Comparison of ENCODE assay signal across 12 cellular contexts in the genomic region with DNA sequence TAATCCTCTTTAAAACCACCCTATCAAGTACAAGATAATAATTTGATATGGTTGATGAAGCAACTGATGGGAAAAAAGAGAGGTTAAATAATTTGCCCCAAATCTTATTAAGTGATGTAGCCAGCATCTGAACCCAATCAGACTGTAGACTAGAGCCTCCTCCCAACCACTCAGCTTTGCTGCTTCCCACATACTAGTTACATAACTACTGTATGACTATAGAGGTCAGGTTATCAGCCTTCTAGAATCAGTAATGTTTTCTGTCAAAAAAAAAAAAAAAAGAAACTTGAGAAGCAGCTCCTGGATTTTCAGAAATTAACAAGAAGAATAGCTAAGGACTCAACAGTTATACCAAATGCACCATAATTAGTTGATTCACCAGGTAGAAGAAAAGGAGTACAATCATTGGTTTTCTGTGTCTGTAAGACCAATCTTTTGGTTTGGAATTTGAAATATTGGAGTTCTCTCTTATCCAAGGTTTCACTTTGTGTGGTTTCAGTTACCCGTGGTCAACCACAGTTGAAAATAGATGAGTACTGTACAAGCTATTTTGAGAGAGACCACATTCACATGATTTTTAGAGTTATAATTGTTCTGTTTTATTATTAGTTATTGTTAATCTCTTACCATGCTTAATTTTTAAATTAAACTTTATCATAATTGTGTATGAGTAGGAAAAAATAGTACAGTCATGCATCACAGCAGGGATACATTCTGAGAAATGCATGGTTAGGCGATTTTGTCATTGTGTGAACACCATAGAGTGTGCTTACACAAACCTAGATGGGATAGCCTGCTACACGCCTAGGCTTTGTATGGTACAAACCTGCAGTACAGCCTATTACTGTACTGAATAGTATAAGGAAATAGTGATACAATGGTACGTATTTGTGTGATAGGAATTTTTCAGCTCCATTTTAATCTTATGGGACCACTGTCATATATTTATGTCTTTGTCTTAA.
DNase-seq lines count a peak whose midpoint lies in the region; ATAC-seq and TF ChIP-seq lines count a peak whose summit lies in the region.
"Had no signal": no experiment of that assay in that cellular context is flagged by ENCODE, and none has a peak within 500 bp of the region (broad histone marks: within the 10 kb centered on the region; RNA-seq: fewer than 3 reads in every experiment).

No MANE protein-coding gene starts in this region.

- H3K4me3 ChIP-seq in mesendoderm (ENCODE audit: low read length) (no peak overlapping the region), tibial nerve (no peak overlapping the region)
- H3K4me3 ChIP-seq: coronary artery had no signal

- peaks cover 23% of the 10 kb centered on the region for H3K36me3 Mint-ChIP-seq in activated CD4-positive, alpha-beta memory T cell treated with anti-CD3 and anti-CD28 coated beads for 36 hours

- no peak overlapping the region for H3K4me2 ChIP-seq in mesendoderm (ENCODE audit: low read length)

- H3K9me3 Mint-ChIP-seq in activated CD4-positive, alpha-beta memory T cell treated with anti-CD3 and anti-CD28 coated beads for 36 hours, result no peaks in the 10 kb centered on the region

- CTCF ChIA-PET in activated CD4-positive, alpha-beta memory T cell treated with anti-CD3 and anti-CD28 coated beads for 36 hours (lab: Charles Lee), result interaction anchor here (0.6 to 1.8 kb wide), 5 partner anchors 9 to 404 kb away, joined by 3 to 8 read pairs (median 4); no protein-coding TSS in a partner anchor

- no peak overlapping the region for H3K27ac ChIP-seq in mesendoderm (ENCODE audit: low read depth, low read length)
- no peak overlapping the region for H3K27ac ChIP-seq in tibial nerve
- H3K27ac ChIP-seq: coronary artery had no signal

- H3K27ac Mint-ChIP-seq in activated CD4-positive, alpha-beta memory T cell treated with anti-CD3 and anti-CD28 coated beads for 36 hours, result no peak overlapping the region

- H3K4me3 Mint-ChIP-seq in activated CD4-positive, alpha-beta memory T cell treated with anti-CD3 and anti-CD28 coated beads for 36 hours, result no peak overlapping the region

- no peak for TF ChIP-seq CTCF in tibial nerve (IDR thresholded peaks at IDR 0.05)

- H3K27me3 ChIP-seq in mesendoderm (ENCODE audit: insufficient read depth, low read length, poor library complexity) (no peaks in the 10 kb centered on the region), tibial nerve (no peaks in the 10 kb centered on the region)

- no peaks in the 10 kb centered on the region for H3K27me3 Mint-ChIP-seq in activated CD4-positive, alpha-beta memory T cell treated with anti-CD3 and anti-CD28 coated beads for 36 hours

- no peak for TF ChIP-seq POLR2A in tibial nerve (IDR thresholded peaks at IDR 0.05)

- H4K8ac ChIP-seq in mesendoderm (ENCODE audit: low read depth, low read length), result no peak overlapping the region

- DNase-seq in EH (ENCODE audit: low read depth), result peak; percentile 67
- peak; percentile 70 for DNase-seq in LHCN-M2 (ENCODE audit: low read depth)
- no peak for DNase-seq in NCI-H345 treated with DMSO at 0.1 percent for 48 hours (lab: John Stamatoyannopoulos, UW; ENCODE audit: unreplicated experiment)
- no peak for DNase-seq in mesendoderm
- no peak for DNase-seq in tibial nerve (ENCODE audit: low spot score in 2 of 2)
- no peak for DNase-seq in activated CD4-positive, alpha-beta memory T cell treated with anti-CD3 and anti-CD28 coated beads for 36 hours
- DNase-seq: activated CD8-positive, alpha-beta memory T cell treated with anti-CD3 and anti-CD28 coated beads, Interleukin-2, amount 50 U/mL, for 4 hours; Caco-2; NCI-H1105 had no signal

- H3K9me3 ChIP-seq in tibial nerve, result no peaks in the 10 kb centered on the region
- H3K9me3 ChIP-seq: Caco-2 had no signal

- peaks cover 4% of the 10 kb centered on the region for H3K4me1 Mint-ChIP-seq in activated CD4-positive, alpha-beta memory T cell treated with anti-CD3 and anti-CD28 coated beads for 36 hours (ENCODE audit: low read depth)

- POLR2A ChIA-PET in activated CD4-positive, alpha-beta memory T cell treated with anti-CD3 and anti-CD28 coated beads for 36 hours (lab: Charles Lee), result interaction anchor here (0.7 kb wide), 1 partner anchor 21 kb away, joined by 4 read pairs; no protein-coding TSS in a partner anchor

- WGBS in mesendoderm (ENCODE audit: extremely low coverage, insufficient coverage, low lambda C conversion rate), result no CpG with 5 or more reads among the region's 4 CpGs
- WGBS in tibial nerve, 2 donors, result 88 to 91% methylated on average over 4 of the region's 4 CpGs

- no peak overlapping the region for H3K23ac ChIP-seq in mesendoderm (ENCODE audit: low read length)

- no peak overlapping the region for H2BK5ac ChIP-seq in mesendoderm (ENCODE audit: low read length)

- H3K9ac ChIP-seq in mesendoderm (ENCODE audit: low read length), result no peak overlapping the region

- no peak overlapping the region for H3K56ac ChIP-seq in mesendoderm (ENCODE audit: low read length)

- H3K36me3 ChIP-seq in mesendoderm (ENCODE audit: control insufficient read depth, insufficient read depth, low read length) (no peaks in the 10 kb centered on the region), tibial nerve (peaks cover 0 to 41% (median 0%) of the 10 kb centered on the region in 3 donors)

- H4K5ac ChIP-seq in mesendoderm (ENCODE audit: low read length), result no peak overlapping the region

- H2BK15ac ChIP-seq in mesendoderm (replicated peaks; ENCODE audit: low read depth), result no peak overlapping the region

- no peaks in the 10 kb centered on the region for H3K4me1 ChIP-seq in mesendoderm (ENCODE audit: control insufficient read depth, low read depth, low read length)
- H3K4me1 ChIP-seq in tibial nerve, result no peaks in the 10 kb centered on the region
- H3K4me1 ChIP-seq: Caco-2 had no signal

- no peak overlapping the region for H2AK5ac ChIP-seq in mesendoderm (ENCODE audit: low read length)

- H3K18ac ChIP-seq in mesendoderm (ENCODE audit: low read length), result no peak overlapping the region

- ATAC-seq in GM21717 (IDR thresholded peaks at IDR 0.05; ENCODE audit: unreplicated experiment) (peak; percentile 67), esophagus mucosa (peak; percentile 38)

- no peak overlapping the region for H3K4ac ChIP-seq in mesendoderm (ENCODE audit: low read depth, low read length)

- H3K79me2 ChIP-seq in mesendoderm (ENCODE audit: control insufficient read depth, insufficient read depth, low read length), result no peaks in the 10 kb centered on the region

- no peak overlapping the region for H2BK120ac ChIP-seq in mesendoderm (ENCODE audit: low read depth, low read length)

- no peak for TF ChIP-seq EP300 in tibial nerve (IDR thresholded peaks at IDR 0.05)

- intact Hi-C loops in activated CD4-positive, alpha-beta memory T cell treated with anti-CD3 and anti-CD28 coated beads for 36 hours (cut with micrococcal nuclease), result no loop called here

- no peaks in the 10 kb centered on the region for H3K79me1 ChIP-seq in mesendoderm (ENCODE audit: low read length)

Comparison
In these comparisons a context has a peak if more than half of its experiments do, and no peak if none do; other contexts are left out.
1. DNase-seq: peak in EH (single experiment) and LHCN-M2 (single experiment); none in NCI-H345 treated with DMSO at 0.1 percent for 48 hours (single experiment), mesendoderm (single experiment), tibial nerve (0 of 2) and activated CD4-positive, alpha-beta memory T cell treated with anti-CD3 and anti-CD28 coated beads for 36 hours (single experiment).